Comparison of ENCODE assay signal across 29 cellular contexts in the genomic region with DNA sequence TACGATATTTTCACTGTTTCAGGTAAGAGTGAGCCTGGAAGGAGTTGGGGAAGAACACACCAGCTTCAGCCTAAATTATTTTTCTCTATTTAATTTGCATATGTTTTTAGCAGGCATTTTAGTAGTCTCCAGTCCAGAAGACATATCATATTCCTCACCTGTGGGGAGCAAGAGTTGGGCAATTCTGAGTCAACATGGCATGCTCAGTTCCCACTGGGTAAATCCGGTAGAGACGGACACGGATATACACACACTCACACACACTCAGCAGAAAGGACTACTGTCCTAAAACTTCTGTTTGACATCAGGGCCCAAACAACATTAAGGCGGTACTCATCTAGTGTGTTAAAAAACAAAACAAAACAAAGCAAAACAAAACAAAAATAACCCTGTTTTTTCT. TPM values are rescaled to one million over a fixed set of nuclear protein-coding genes. Genes with fewer than 3 reads are reported as not detected.
DNase-seq lines count a peak whose midpoint lies in the region; ATAC-seq, FAIRE-seq and TF ChIP-seq lines count a peak whose summit lies in the region.
"Had no signal": no experiment of that assay in that cellular context is flagged by ENCODE, and none has a peak within 500 bp of the region (broad histone marks: within the 10 kb centered on the region; RNA-seq: fewer than 3 reads in every experiment).

No MANE protein-coding gene starts in this region.

- H2AFZ ChIP-seq in K562 (ENCODE audit: low read depth, low read length): peak overlapping the region; percentile 87; the same call in 1 of the 2 replicates
- H2AFZ ChIP-seq in neural progenitor cell (replicated peaks): peak overlapping the region; percentile 10

- peaks cover 3% of the 10 kb centered on the region for H3F3A ChIP-seq in neural progenitor cell (ENCODE audit: low read depth)

- H3K27me3 Mint-ChIP-seq in MCF 10A (ENCODE audit: insufficient read depth, unreplicated experiment) (peaks cover 43% of the 10 kb centered on the region), neural progenitor cell (ENCODE audit: insufficient read depth, low read depth) (peaks cover 2% of the 10 kb centered on the region), T-helper 17 cell (no peaks in the 10 kb centered on the region)

- H3K9me1 ChIP-seq in K562 (ENCODE audit: control insufficient read depth, insufficient read depth, low read length): no peaks in the 10 kb centered on the region

- H3K9ac ChIP-seq in K562 (ENCODE audit: insufficient read depth in 1 of 2, low read depth in 2 of 2, low read length in 2 of 2) (no peak overlapping the region), neural progenitor cell (no peak overlapping the region)
- H3K9ac ChIP-seq: BLaER1 had no signal

- H3K4me1 ChIP-seq in breast epithelium (no peaks in the 10 kb centered on the region), K562 (replicated peaks in 1 of 2; ENCODE audit: control insufficient read depth in 2 of 2, insufficient read depth in 2 of 2, low read length in 2 of 2) (peaks cover 9 to 21% of the 10 kb centered on the region in 2 experiments; a peak in 4 of 5 replicates), neural progenitor cell (no peaks in the 10 kb centered on the region), esophagus muscularis mucosa (no peaks in the 10 kb centered on the region)
- H3K4me1 ChIP-seq: BE2C, BLaER1 had no signal

- H3K79me2 ChIP-seq in K562 (ENCODE audit: control insufficient read depth, insufficient read depth, low read length): peaks cover 3% of the 10 kb centered on the region
- H3K79me2 ChIP-seq in neural progenitor cell (ENCODE audit: low read depth): no peaks in the 10 kb centered on the region

- H3K4me3 ChIP-seq in breast epithelium (no peak overlapping the region), K562 (no peak overlapping the region), bronchial epithelial cell (ENCODE audit: low read depth, low read length) (no peak overlapping the region), neural progenitor cell (no peak overlapping the region), esophagus muscularis mucosa (no peak overlapping the region)
- H3K4me3 ChIP-seq: BLaER1, GM12878 had no signal

- peaks cover 0 to 39% of the 10 kb centered on the region in 2 donors for H3K27me3 ChIP-seq in breast epithelium
- H3K27me3 ChIP-seq in K562 (ENCODE audit: control insufficient read depth in 2 of 2, insufficient read depth in 2 of 2, low read length in 2 of 2): no peaks in the 10 kb centered on the region
- no peaks in the 10 kb centered on the region for H3K27me3 ChIP-seq in bronchial epithelial cell (ENCODE audit: control insufficient read depth, insufficient read depth, low read length)
- H3K27me3 ChIP-seq in neural progenitor cell: no peaks in the 10 kb centered on the region
- no peaks in the 10 kb centered on the region for H3K27me3 ChIP-seq in esophagus muscularis mucosa
- H3K27me3 ChIP-seq: BE2C, BLaER1 had no signal

- H3K36me3 ChIP-seq in breast epithelium (no peaks in the 10 kb centered on the region), K562 (ENCODE audit: control insufficient read depth, insufficient read depth, low read length) (no peaks in the 10 kb centered on the region), bronchial epithelial cell (ENCODE audit: control insufficient read depth, insufficient read depth, low read length) (no peaks in the 10 kb centered on the region), neural progenitor cell (no peaks in the 10 kb centered on the region), esophagus muscularis mucosa (no peaks in the 10 kb centered on the region)
- H3K36me3 ChIP-seq: BE2C, BLaER1 had no signal

- H3K4me2 ChIP-seq in K562 (ENCODE audit: insufficient read depth, low read length) (no peak overlapping the region), neural progenitor cell (no peak overlapping the region)
- H3K4me2 ChIP-seq: BLaER1 had no signal

- no peaks in the 10 kb centered on the region for H4K20me1 ChIP-seq in K562 (replicated peaks; ENCODE audit: control insufficient read depth, insufficient read depth, low read length)
- no peaks in the 10 kb centered on the region for H4K20me1 ChIP-seq in neural progenitor cell (ENCODE audit: low read depth)
- H4K20me1 ChIP-seq: BLaER1 had no signal

- intact Hi-C loops in MCF 10A (cut with micrococcal nuclease): loop anchor here (2.0 kb wide), 1 partner anchor 39 kb away; no protein-coding TSS in a partner anchor
- intact Hi-C loops in breast epithelium (cut with DNase I; ENCODE audit: low total_unique reads): no loop called here
- intact Hi-C loops in K562 (cut with micrococcal nuclease): no loop called here
- intact Hi-C loops in esophagus muscularis mucosa (cut with DNase I): no loop called here

- CTCF ChIA-PET in MCF 10A (lab: Yijun Ruan, JAX) (interaction anchor here (0.7 to 2.5 kb wide), 7 partner anchors 9 to 280 kb away, joined by 3 to 16 read pairs (median 12); no protein-coding TSS in a partner anchor), K562 (lab: Yijun Ruan, JAX; ENCODE audit: low intra/inter-chr PET ratio) (no interaction called here)

- TF ChIP-seq POLR2A in breast epithelium (IDR thresholded peaks at IDR 0.05): no peak
- TF ChIP-seq POLR2A in K562 (conservative IDR thresholded peaks at IDR 0.05): no peak
- TF ChIP-seq POLR2A in esophagus muscularis mucosa (IDR thresholded peaks at IDR 0.05; ENCODE audit: low read depth): no peak

- in situ Hi-C loops in K562 (cut with MboI): no loop called here

- H3K9me3 ChIP-seq in breast epithelium (no peaks in the 10 kb centered on the region), K562 (replicated peaks; ENCODE audit: control insufficient read depth, insufficient read depth, low read depth, low read length) (no peaks in the 10 kb centered on the region), neural progenitor cell (ENCODE audit: low read depth) (no peaks in the 10 kb centered on the region), T-helper 17 cell (ENCODE audit: control insufficient read depth, low read length, poor library complexity, severe bottlenecking) (no peaks in the 10 kb centered on the region), esophagus muscularis mucosa (no peaks in the 10 kb centered on the region)
- H3K9me3 ChIP-seq: BE2C, BLaER1 had no signal

- peak; percentile 63 for FAIRE-seq in K562 (lab: Jason Lieb, UNC)
- FAIRE-seq in bronchial epithelial cell (lab: Jason Lieb, UNC): no peak
- FAIRE-seq: A204.1, GM12878, GM12892, GM18507 had no signal

- H3K27ac Mint-ChIP-seq in MCF 10A (ENCODE audit: low read depth, unreplicated experiment): no peak overlapping the region
- no peak overlapping the region for H3K27ac Mint-ChIP-seq in neural progenitor cell
- no peak overlapping the region for H3K27ac Mint-ChIP-seq in T-helper 17 cell
- H3K27ac Mint-ChIP-seq: CD14-positive monocyte; CD4-positive, alpha-beta memory T cell; CD4-positive, CD25-positive, alpha-beta regulatory T cell had no signal

- H3K4me3 Mint-ChIP-seq in MCF 10A (ENCODE audit: unreplicated experiment): no peak overlapping the region
- H3K4me3 Mint-ChIP-seq in neural progenitor cell: no peak overlapping the region
- no peak overlapping the region for H3K4me3 Mint-ChIP-seq in T-helper 17 cell
- H3K4me3 Mint-ChIP-seq: CD14-positive monocyte; CD4-positive, alpha-beta memory T cell; CD4-positive, CD25-positive, alpha-beta regulatory T cell; CD8-positive, alpha-beta memory T cell had no signal

- no peaks in the 10 kb centered on the region for H3K36me3 Mint-ChIP-seq in MCF 10A (ENCODE audit: insufficient read depth, unreplicated experiment)
- H3K36me3 Mint-ChIP-seq in neural progenitor cell: peaks cover 3% of the 10 kb centered on the region
- H3K36me3 Mint-ChIP-seq in T-helper 17 cell (ENCODE audit: low read depth): no peaks in the 10 kb centered on the region
- H3K36me3 Mint-ChIP-seq: CD14-positive monocyte; CD4-positive, CD25-positive, alpha-beta regulatory T cell; CD8-positive, alpha-beta memory T cell had no signal

- ATAC-seq in K562: no peak
- ATAC-seq in T-helper 17 cell: no peak

- TF ChIP-seq RAD21 in K562 (CRISPR knock-in tag; conservative IDR thresholded peaks at IDR 0.05 in 1 of 2, IDR thresholded peaks at IDR 0.05 in 1 of 2): no peak

- no peaks in the 10 kb centered on the region for H3K9me3 Mint-ChIP-seq in MCF 10A (ENCODE audit: unreplicated experiment)
- peaks cover 4% of the 10 kb centered on the region for H3K9me3 Mint-ChIP-seq in neural progenitor cell
- H3K9me3 Mint-ChIP-seq: CD4-positive, alpha-beta memory T cell; CD8-positive, alpha-beta memory T cell had no signal

- BruUV-seq in MCF 10A (replicated peaks; lab: Mats Ljungman, UMichigan): no TSS peak
- no TSS peak for BruUV-seq in K562 (replicated peaks; lab: Mats Ljungman, UMichigan)

- DNase-seq in MCF 10A (ENCODE audit: unreplicated experiment) (peak; percentile 51), breast epithelium (ENCODE audit: low spot score in 2 of 2) (no peak), K562 (ENCODE audit: extremely low read depth in 1 of 4, low spot score in 3 of 4) (no peak), bronchial epithelial cell (ENCODE audit: low read depth) (peak; percentile 63), neural progenitor cell (ENCODE audit: low spot score) (no peak), T-helper 9 cell (no peak), T-helper 17 cell (no peak), esophagus muscularis mucosa (ENCODE audit: extremely low spot score) (no peak)
- DNase-seq: 8988T; ACHN; BE2C; C1 segment of cervical spinal cord; CD4-positive, alpha-beta memory T cell; CD4-positive, CD25-positive, alpha-beta regulatory T cell; CD8-positive, alpha-beta memory T cell; COR-L47; DMS 273 treated with DMSO at 0.1 percent for 48 hours; DMS153; DMS53; DMS79; DND-41; EL; GDM1 had no signal

- TF ChIP-seq EP300 in K562 (IDR thresholded peaks at IDR 0.05; ENCODE audit: low read length): no peak
- TF ChIP-seq EP300 in esophagus muscularis mucosa (IDR thresholded peaks at IDR 0.05): no peak

- H3K4me1 Mint-ChIP-seq in MCF 10A (ENCODE audit: insufficient read depth, unreplicated experiment): no peaks in the 10 kb centered on the region
- H3K4me1 Mint-ChIP-seq in neural progenitor cell: peaks cover 5% of the 10 kb centered on the region
- H3K4me1 Mint-ChIP-seq in T-helper 17 cell: peaks cover 4% of the 10 kb centered on the region

- POLR2A ChIA-PET in MCF 10A (lab: Yijun Ruan, JAX): no interaction called here
- POLR2A ChIA-PET in K562 (lab: Yijun Ruan, JAX): no interaction called here

- WGBS in K562 (ENCODE audit: insufficient coverage, low coverage, missing lambda C conversion rate): 57% methylated on average over 5 of the region's 5 CpGs
- 73% methylated on average over 5 of the region's 5 CpGs for WGBS in esophagus muscularis mucosa

- H3K27ac ChIP-seq in breast epithelium (no peak overlapping the region), K562 (ENCODE audit: extremely low read depth, low read depth, low read length) (no peak overlapping the region), neural progenitor cell (no peak overlapping the region), esophagus muscularis mucosa (replicated peaks in 1 of 4) (no peak overlapping the region)
- H3K27ac ChIP-seq: BLaER1 had no signal

- TF ChIP-seq CTCF in MCF 10A (IDR thresholded peaks at IDR 0.05; ENCODE audit: unreplicated experiment): no peak
- TF ChIP-seq CTCF in breast epithelium (IDR thresholded peaks at IDR 0.05): no peak
- TF ChIP-seq CTCF in K562 (IDR thresholded peaks at IDR 0.05 in 2 of 3, conservative IDR thresholded peaks at IDR 0.05 in 1 of 3; ENCODE audit: insufficient read depth in 2 of 3, low read depth in 1 of 3, low read length in 3 of 3): no peak
- TF ChIP-seq CTCF in bronchial epithelial cell (IDR thresholded peaks at IDR 0.05; ENCODE audit: insufficient read depth, low read length, severe bottlenecking): no peak
- no peak for TF ChIP-seq CTCF in neural progenitor cell (IDR thresholded peaks at IDR 0.05)
- no peak for TF ChIP-seq CTCF in esophagus muscularis mucosa (IDR thresholded peaks at IDR 0.05)

RNA-seq across cellular contexts. Expression of a gene that starts 4.9 kb away (rescaled TPM):
- total RNA-seq in MCF 10A (2022) (not detected in 2 replicates), breast epithelium (10 to 100 TPM; 21.9 to 44.2 (median 41.9) TPM), K562 (2014; rRNA removed) (246 and 255 TPM in 2 replicates), K562 (2014; rRNA removed; fragmentation: Illumina TruSeq; extraction: Trizol) (222 and 244 TPM in 2 replicates), K562 (2015; rRNA removed; fragmentation: Illumina TruSeq; extraction: Trizol) (147 and 154 TPM in 2 replicates), K562 (2021) (135 and 149 TPM in 2 replicates), bronchial epithelial cell (10.3 and 17.8 TPM in 2 replicates), neural progenitor cell (ENCODE audit: low replicate concordance) (64.0 and 106 TPM in 2 replicates), T-helper 17 cell (10 to 100 TPM; 23.7 to 30.9 TPM), esophagus muscularis mucosa (10 to 100 TPM; 31.1 to 66.8 (median 49.0) TPM)
- total RNA-seq in K562 (2011; cell fraction: chromatin; rRNA removed; ENCODE audit: low replicate concordance): 17.1 and 41.1 TPM in 2 replicates
- 12.8 and 16.2 TPM in 2 replicates for total RNA-seq in K562 (2011; cell fraction: nucleolus; rRNA removed)
- 27.7 and 42.0 TPM in 2 replicates for total RNA-seq in K562 (2011; cell fraction: nucleoplasm; rRNA removed)
- polyA plus RNA-seq in K562 (2011; rRNA removed) (124 and 133 TPM in 2 replicates), K562 (2014; fragmentation: Illumina TruSeq; extraction: Trizol) (359 and 399 TPM in 2 replicates), K562 (2014; fragmentation: Nextera tagmentation; extraction: Ambion mirVana) (100 to 1,000 TPM in 1 of 2 experiments, 10 to 100 TPM in 1; 74.6 to 104 TPM), K562 (2014; rRNA removed) (309 and 343 TPM in 2 replicates)
- 22.6 and 64.0 TPM in 2 replicates for polyA plus RNA-seq in K562 (2011; cell fraction: cytosol; rRNA removed)
- polyA plus RNA-seq in K562 (2011; cell fraction: nucleus; rRNA removed): 28.3 and 55.7 TPM in 2 replicates
- 203 and 235 TPM in 2 replicates for polyA plus RNA-seq in K562 (2012)
- 36.7 and 45.7 TPM in 2 replicates for polyA minus RNA-seq in K562 (2011; rRNA and poly(A)+ RNA removed)
- 17.1 and 18.0 TPM in 2 replicates for polyA minus RNA-seq in K562 (2011; cell fraction: cytosol; rRNA and poly(A)+ RNA removed)
- 8.5 and 23.7 TPM in 2 replicates for polyA minus RNA-seq in K562 (2011; cell fraction: nucleus; rRNA and poly(A)+ RNA removed)

RNA-seq across cellular contexts. Expression of a gene that starts 44.9 kb away (rescaled TPM):
- total RNA-seq in MCF 10A (2022) (20.2 and 22.1 TPM in 2 replicates), breast epithelium (10 to 100 TPM; 52.2 to 79.6 (median 58.5) TPM), K562 (2014; rRNA removed) (63.3 and 82.6 TPM in 2 replicates), K562 (2014; rRNA removed; fragmentation: Illumina TruSeq; extraction: Trizol) (106 and 120 TPM in 2 replicates), K562 (2015; rRNA removed; fragmentation: Illumina TruSeq; extraction: Trizol) (75.7 and 84.5 TPM in 2 replicates), K562 (2021) (47.8 and 49.0 TPM in 2 replicates), bronchial epithelial cell (60.2 and 69.2 TPM in 2 replicates), neural progenitor cell (ENCODE audit: low replicate concordance) (95.7 and 160 TPM in 2 replicates), T-helper 17 cell (10 to 100 TPM; 12.6 to 16.4 TPM), esophagus muscularis mucosa (10 to 100 TPM; 49.7 to 56.9 (median 54.2) TPM)
- 7.6 and 17.8 TPM in 2 replicates for total RNA-seq in K562 (2011; cell fraction: chromatin; rRNA removed; ENCODE audit: low replicate concordance)
- total RNA-seq in K562 (2011; cell fraction: nucleolus; rRNA removed): 4.7 and 5.3 TPM in 2 replicates
- 9.1 and 16.0 TPM in 2 replicates for total RNA-seq in K562 (2011; cell fraction: nucleoplasm; rRNA removed)
- polyA plus RNA-seq in K562 (2011; rRNA removed) (61.1 and 66.3 TPM in 2 replicates), K562 (2014; fragmentation: Illumina TruSeq; extraction: Trizol) (94.0 and 110 TPM in 2 replicates), K562 (2014; fragmentation: Nextera tagmentation; extraction: Ambion mirVana) (100 to 1,000 TPM; 153 to 178 TPM), K562 (2014; rRNA removed) (82.4 and 101 TPM in 2 replicates)
- polyA plus RNA-seq in K562 (2011; cell fraction: cytosol; rRNA removed): 8.5 and 33.0 TPM in 2 replicates
- polyA plus RNA-seq in K562 (2011; cell fraction: nucleus; rRNA removed): 5.0 and 15.6 TPM in 2 replicates
- 52.8 and 85.4 TPM in 2 replicates for polyA plus RNA-seq in K562 (2012)
- polyA minus RNA-seq in K562 (2011; rRNA and poly(A)+ RNA removed): 27.1 and 39.1 TPM in 2 replicates
- polyA minus RNA-seq in K562 (2011; cell fraction: cytosol; rRNA and poly(A)+ RNA removed): 12.5 and 12.8 TPM in 2 replicates
- polyA minus RNA-seq in K562 (2011; cell fraction: nucleus; rRNA and poly(A)+ RNA removed): 3.6 and 10.7 TPM in 2 replicates

Comparison
In these comparisons a context has a peak if more than half of its experiments do, and no peak if none do; other contexts are left out.
1. DNase-seq: peak in MCF 10A (single experiment) and bronchial epithelial cell (single experiment); none in breast epithelium (0 of 2), K562 (0 of 4), neural progenitor cell (single experiment), T-helper 9 cell (single experiment), T-helper 17 cell (0 of 3) and esophagus muscularis mucosa (single experiment).
2. RNA of a gene that starts 4.9 kb away (total RNA-seq): 12.8 to 255 TPM in K562, 64.0 to 106 TPM in neural progenitor cell, 31.1 to 66.8 TPM in esophagus muscularis mucosa, 21.9 to 44.2 TPM in breast epithelium, 23.7 to 30.9 TPM in T-helper 17 cell and 10.3 to 17.8 TPM in bronchial epithelial cell; not detected in MCF 10A; every median in the first group is over 10 times any median in the second.